Comparison of ENCODE assay signal across 8 cellular contexts in the genomic region with DNA sequence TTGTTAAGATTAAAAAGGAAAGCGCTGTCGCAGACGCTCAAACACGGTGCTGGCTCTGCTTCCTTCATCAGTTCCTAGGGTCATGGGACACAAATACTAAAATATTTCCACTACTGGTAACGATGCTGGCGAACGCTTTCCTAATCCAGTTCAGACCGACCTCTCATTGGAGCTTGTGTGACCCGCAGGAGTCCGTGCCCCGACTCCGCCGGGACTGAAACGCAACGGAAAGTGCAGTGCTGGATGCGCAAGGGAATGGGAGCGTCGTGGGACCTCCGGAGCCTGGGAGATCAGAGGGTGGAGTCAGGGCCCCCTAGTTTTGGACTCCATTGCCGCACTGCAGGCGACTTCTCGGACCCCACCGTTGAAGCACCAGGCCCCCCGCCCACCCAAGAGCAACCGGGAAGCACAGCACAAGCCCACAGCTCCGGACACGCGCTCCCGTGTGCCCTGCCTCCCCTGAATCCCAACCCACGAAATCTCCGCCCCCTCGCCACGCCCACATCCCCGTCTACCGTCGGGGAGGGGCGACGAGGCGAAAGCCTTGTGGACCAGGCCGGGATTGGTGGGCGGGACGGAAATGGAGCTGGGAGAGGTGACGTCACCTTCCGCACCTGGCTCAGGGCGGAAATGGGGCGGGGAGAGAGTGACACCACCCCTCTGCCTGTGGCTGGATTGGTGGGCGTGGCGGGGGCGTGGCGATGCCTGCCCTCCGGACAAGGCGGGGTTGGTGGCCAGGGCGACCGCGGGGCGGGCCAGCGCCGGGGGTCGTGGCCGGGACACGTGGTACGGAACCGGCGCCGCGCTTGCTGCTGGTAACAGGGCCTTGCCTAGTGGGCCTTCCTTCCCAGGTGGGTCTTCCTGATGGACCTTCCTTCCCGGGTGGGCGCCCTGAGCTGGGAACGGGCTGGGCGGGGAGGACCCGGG. TPM values are rescaled to one million over a fixed set of nuclear protein-coding genes. Genes with fewer than 3 reads are reported as not detected.
A peak's percentile ranks its signal among the peaks of the same experiment; 100 is the strongest.
DNase-seq lines count a peak whose midpoint lies in the region; ATAC-seq and TF ChIP-seq lines count a peak whose summit lies in the region.

Gene CNDP2 (plus strand): TSS at position 783 of the 927 bp plus-strand sequence. CDS start 3,611 bp downstream, outside the sequence.

- H3K4me1 Mint-ChIP-seq in activated B cell treated with CpG ODN at 0.5 μM for 24 hours (peaks cover 46% of the 10 kb centered on the region), immature natural killer cell (peaks cover 49 to 50% of the 10 kb centered on the region in 2 donors)

- in situ Hi-C loops in GM18951 (cut with MboI; ENCODE audit: low sequenced_read_pairs, unreplicated experiment): no loop called here

- H3K27ac Mint-ChIP-seq in activated B cell treated with CpG ODN at 0.5 μM for 24 hours (peak within 1 kb of the TSS; percentile 98), immature natural killer cell (peak within 1 kb of the TSS; percentile 97 to 99 (median 98))

- peak; percentile 75 for ATAC-seq in HG03196 (IDR thresholded peaks at IDR 0.05; ENCODE audit: unreplicated experiment)
- ATAC-seq in activated B cell treated with CpG ODN at 0.5 μM for 24 hours (ENCODE audit: low read depth): peak; percentile 81

- TF ChIP-seq POLR2A in GM18951 (IDR thresholded peaks at IDR 0.05; ENCODE audit: extremely low read depth, insufficient read depth, insufficient read length): peak; percentile 84

- intact Hi-C loops in activated B cell treated with CpG ODN at 0.5 μM for 24 hours (cut with micrococcal nuclease): loop anchor here (1.0 to 10.0 kb wide), 7 partner anchors 101 to 1996 kb away; partner anchors contain the start of genes TIMM21, TSHZ1 and ZNF407

- POLR2A ChIA-PET in activated B cell treated with CpG ODN at 0.5 μM for 24 hours (lab: Charles Lee): interaction anchor here (0.9 to 1.5 kb wide), 12 partner anchors 9 to 715 kb away, joined by 3 to 17 read pairs (median 4); partner anchors contain the start of genes PTGR3, TIMM21, TSHZ1 and ZNF407

- no peaks in the 10 kb centered on the region for H3K27me3 Mint-ChIP-seq in activated B cell treated with CpG ODN at 0.5 μM for 24 hours
- H3K27me3 Mint-ChIP-seq in immature natural killer cell (ENCODE audit: low read depth in 3 of 3): peaks cover 14 to 24% (median 15%) of the 10 kb centered on the region in 3 donors

- no peak for TF ChIP-seq CTCF in activated B cell treated with CpG ODN at 0.5 μM for 24 hours (IDR thresholded peaks at IDR 0.05)

- H3K4me3 Mint-ChIP-seq in activated B cell treated with CpG ODN at 0.5 μM for 24 hours (peak within 1 kb of the TSS; percentile 99), immature natural killer cell (peak within 1 kb of the TSS; percentile 92 to 97 (median 95))

- H3K36me3 Mint-ChIP-seq in activated B cell treated with CpG ODN at 0.5 μM for 24 hours (ENCODE audit: low read depth) (peaks cover 13% of the 10 kb centered on the region), immature natural killer cell (peaks cover 3 to 4% (median 4%) of the 10 kb centered on the region in 3 donors)

- DNase-seq in AG08395 (ENCODE audit: low spot score) (peak; percentile 99), NCI-H345 (lab: John Stamatoyannopoulos, UW) (peak; percentile 99), activated B cell treated with CpG ODN at 0.5 μM for 24 hours (peak; percentile 99), caudate nucleus (lab: John Stamatoyannopoulos, UW) (peak; percentile 71 to 100 (median 99)), immature natural killer cell (peak; percentile 97 to 98 (median 97)), smooth muscle cell of the brain vasculature (ENCODE audit: low read depth, low spot score) (peak; percentile 93)

- H3K9me3 Mint-ChIP-seq in activated B cell treated with CpG ODN at 0.5 μM for 24 hours: no peaks in the 10 kb centered on the region
- H3K9me3 Mint-ChIP-seq in immature natural killer cell: no peaks in the 10 kb centered on the region

- H3K27ac ChIP-seq in caudate nucleus (ENCODE audit: low read depth, low read length): peak within 1 kb of the TSS; percentile 93

- CTCF ChIA-PET in activated B cell treated with CpG ODN at 0.5 μM for 24 hours (lab: Charles Lee): interaction anchor here (1.0 to 3.0 kb wide), 2 partner anchors 146 to 154 kb away, joined by 5 to 11 read pairs; no protein-coding TSS in a partner anchor

RNA-seq across cellular contexts. Expression of gene CNDP2, which starts in this region (rescaled TPM):
- total RNA-seq in activated B cell treated with CpG ODN at 0.5 μM for 24 hours: 193 and 208 TPM in 2 replicates
- 100 to 1,000 TPM; 117 to 187 (median 182) TPM for polyA plus RNA-seq in immature natural killer cell

Comparison
In these comparisons a context has a peak if more than half of its experiments do, and no peak if none do; other contexts are left out.
1. Peak in every context shown above with its lines: DNase-seq, ATAC-seq and H3K27ac ChIP-seq.